Comparison of ENCODE assay signal across 8 cellular contexts in genomic region chr7:152025937-152026890, GRCh38. TPM values are rescaled to one million over a fixed set of nuclear protein-coding genes. Genes with fewer than 3 reads are reported as not detected.
DNase-seq lines count a peak whose midpoint lies in the region; ATAC-seq and TF ChIP-seq lines count a peak whose summit lies in the region.

No MANE protein-coding gene starts in this region.

- TF ChIP-seq CTCF in Panc1 (IDR thresholded peaks at IDR 0.05) (peak; percentile 25; the same call in 1 of the 2 replicates), epithelial cell of proximal tubule (conservative IDR thresholded peaks at IDR 0.05; ENCODE audit: low read depth, low read length) (no peak)

- no peaks in the 10 kb centered on the region for H3K9me2 ChIP-seq in Karpas-422 (replicated peaks; ENCODE audit: insufficient read depth, low read length)

- no peaks in the 10 kb centered on the region for H3K36me3 ChIP-seq in Panc1 (ENCODE audit: control insufficient read depth, insufficient read depth, low read length)
- no peaks in the 10 kb centered on the region for H3K36me3 ChIP-seq in Karpas-422 (ENCODE audit: insufficient read depth, low read length)

- H3K4me2 ChIP-seq in Karpas-422 (ENCODE audit: low read depth, low read length, poor library complexity, severe bottlenecking) = no peak overlapping the region

- no peaks in the 10 kb centered on the region for H4K20me1 ChIP-seq in Karpas-422 (ENCODE audit: insufficient read depth, low read depth, low read length)

- ATAC-seq in Panc1 = no peak; the same call in 1 of the 2 replicates

- DNase-seq in Panc1 (ENCODE audit: low read depth, low spot score) = no peak
- no peak for DNase-seq in epithelial cell of proximal tubule (ENCODE audit: low read depth)
- DNase-seq in pons (ENCODE audit: low spot score) = peak; percentile 15
- no peak for DNase-seq in NCI-H1436 treated with DMSO at 0.1 percent for 48 hours (lab: John Stamatoyannopoulos, UW)
- no peak for DNase-seq in foreskin melanocyte
- DNase-seq in Karpas-422 = no peak
- no peak for DNase-seq in NCI-H1048 (lab: John Stamatoyannopoulos, UW)

- H2AFZ ChIP-seq in Karpas-422 (ENCODE audit: low read length) = no peak overlapping the region

- POLR2A ChIA-PET in Panc1 (lab: Charles Lee) = no interaction called here

- H3K4me3 ChIP-seq in GM08714 (ENCODE audit: low read length) (peak overlapping the region; percentile 61), Panc1 (ENCODE audit: low read depth in 2 of 2, low read length in 2 of 2) (peak overlapping the region; percentile 77 to 86), epithelial cell of proximal tubule (ENCODE audit: low read depth, low read length) (peak overlapping the region; percentile 79), Karpas-422 (ENCODE audit: low read length) (no peak overlapping the region)

- no peaks in the 10 kb centered on the region; the same call in 1 of the 2 replicates for H3K27me3 ChIP-seq in Panc1 (ENCODE audit: control insufficient read depth, insufficient read depth, low read length)
- H3K27me3 ChIP-seq in Karpas-422 (ENCODE audit: low read length) = no peaks in the 10 kb centered on the region

- H3K9ac ChIP-seq in Karpas-422 (ENCODE audit: low read length) = no peak overlapping the region

- CTCF ChIA-PET in Panc1 (lab: Charles Lee) = no interaction called here

- intact Hi-C loops in Panc1 (cut with micrococcal nuclease; ENCODE audit: unreplicated experiment) = no loop called here

- H3K9me3 ChIP-seq in Panc1 (ENCODE audit: control insufficient read depth, insufficient read depth, low read depth, low read length) (no peaks in the 10 kb centered on the region), Karpas-422 (ENCODE audit: low read length) (no peaks in the 10 kb centered on the region)

- BruUV-seq in Panc1 (replicated peaks; lab: Mats Ljungman, UMichigan) = TSS peak; percentile 79

- H3K4me1 ChIP-seq in Panc1 (ENCODE audit: control insufficient read depth, insufficient read depth, low read length) = peaks cover 4% of the 10 kb centered on the region; the same call in 1 of the 2 replicates
- H3K4me1 ChIP-seq in Karpas-422 (ENCODE audit: low read length) = no peaks in the 10 kb centered on the region

- in situ Hi-C loops in Panc1 (cut with HindIII; ENCODE audit: low pct_unique_long_range_greater_than_20kb, low sequenced_read_pairs) = no loop called here

- no peaks in the 10 kb centered on the region for H3K79me2 ChIP-seq in Karpas-422 (ENCODE audit: low read length)

- peak overlapping the region; percentile 74 for H3K27ac ChIP-seq in Panc1 (ENCODE audit: low read length)
- H3K27ac ChIP-seq in Karpas-422 (ENCODE audit: low read length) = no peak overlapping the region

RNA-seq across cellular contexts. Expression of gene GALNT11, which starts 0.7 kb away (rescaled TPM):
- total RNA-seq in Panc1 (2021; ENCODE audit: unreplicated experiment) (48.7 TPM), epithelial cell of proximal tubule (27.5 and 29.9 TPM in 2 replicates)
- 38.5 TPM for polyA plus RNA-seq in Panc1 (2012; ENCODE audit: insufficient read length)
- total RNA-seq in Karpas-422 (2014; rRNA removed; shearing (Covaris generic); ENCODE audit: low replicate concordance) = not detected in 2 replicates

Comparison
In these comparisons a context has a peak if more than half of its experiments do, and no peak if none do; other contexts are left out.
1. RNA of gene GALNT11, which starts 0.7 kb away (total RNA-seq): 48.7 TPM in Panc1 (single experiment) and 27.5 to 29.9 TPM in epithelial cell of proximal tubule; not detected in Karpas-422; every median in the first group is over 10 times any median in the second.